Comparison of ENCODE assay signal across 11 cellular contexts in genomic region chr2:128395640-128396499, GRCh38.
DNase-seq lines count a peak whose midpoint lies in the region; ATAC-seq and TF ChIP-seq lines count a peak whose summit lies in the region.
"Had no signal": no experiment of that assay in that cellular context is flagged by ENCODE, and none has a peak within 500 bp of the region (broad histone marks: within the 10 kb centered on the region; RNA-seq: fewer than 3 reads in every experiment).

No MANE protein-coding gene starts in this region.

- no peak overlapping the region for H3K27ac Mint-ChIP-seq in endodermal cell
- H3K27ac Mint-ChIP-seq: dendritic cell treated with granulocyte-macrophage colony-stimulating factor and Interleukin-4, amounts not matched to agents 40 ng/mL and 50 ng/mL, for 4 days had no signal

- no peaks in the 10 kb centered on the region for H3K79me2 ChIP-seq in mesendoderm (ENCODE audit: control insufficient read depth, insufficient read depth, low read length)

- ATAC-seq in upper lobe of right lung = no peak

- H3K4me3 ChIP-seq in endodermal cell (ENCODE audit: low read length) = no peak overlapping the region
- no peak overlapping the region for H3K4me3 ChIP-seq in mesendoderm (ENCODE audit: low read length)
- H3K4me3 ChIP-seq in upper lobe of right lung = no peak overlapping the region

- no peak overlapping the region for H3K4me3 Mint-ChIP-seq in endodermal cell
- H3K4me3 Mint-ChIP-seq: dendritic cell treated with granulocyte-macrophage colony-stimulating factor and Interleukin-4, amounts not matched to agents 40 ng/mL and 50 ng/mL, for 4 days had no signal

- H3K9me3 ChIP-seq in endodermal cell (ENCODE audit: control insufficient read depth, low read length) (peaks cover 17% of the 10 kb centered on the region), upper lobe of right lung (no peaks in the 10 kb centered on the region)

- no peak overlapping the region for H3K9ac ChIP-seq in endodermal cell (ENCODE audit: extremely low read depth, low read length, poor library complexity, severe bottlenecking)
- no peak overlapping the region for H3K9ac ChIP-seq in mesendoderm (ENCODE audit: low read length)

- TF ChIP-seq CTCF in endodermal cell (conservative IDR thresholded peaks at IDR 0.05) (no peak), upper lobe of right lung (IDR thresholded peaks at IDR 0.05) (no peak)

- H3K36me3 Mint-ChIP-seq in endodermal cell (ENCODE audit: low read depth) = peaks cover 3% of the 10 kb centered on the region

- H3K18ac ChIP-seq in mesendoderm (ENCODE audit: low read length) = no peak overlapping the region

- no peak overlapping the region for H3K4ac ChIP-seq in mesendoderm (ENCODE audit: low read depth, low read length)

- H2BK120ac ChIP-seq in mesendoderm (ENCODE audit: low read depth, low read length) = no peak overlapping the region

- H3K79me1 ChIP-seq in mesendoderm (ENCODE audit: low read length) = no peaks in the 10 kb centered on the region

- H4K8ac ChIP-seq in mesendoderm (ENCODE audit: low read depth, low read length) = no peak overlapping the region

- H3K4me1 Mint-ChIP-seq in endodermal cell = peaks cover 23% of the 10 kb centered on the region

- 91 to 95% methylated on average over 13 to 14 of the region's 15 CpGs for WGBS in endodermal cell (ENCODE audit: insufficient coverage in 1 of 2, insufficient read length in 1 of 2), 2 experiments
- WGBS in mesendoderm (ENCODE audit: extremely low coverage, insufficient coverage, low lambda C conversion rate) = no CpG with 5 or more reads among the region's 15 CpGs

- no peaks in the 10 kb centered on the region for H3K36me3 ChIP-seq in endodermal cell (ENCODE audit: control insufficient read depth, insufficient read depth, low read length)
- no peaks in the 10 kb centered on the region for H3K36me3 ChIP-seq in mesendoderm (ENCODE audit: control insufficient read depth, insufficient read depth, low read length)
- H3K36me3 ChIP-seq in upper lobe of right lung = no peaks in the 10 kb centered on the region

- H3K4me1 ChIP-seq in endodermal cell (ENCODE audit: control insufficient read depth, insufficient read depth, low read length) (peaks cover 2% of the 10 kb centered on the region), mesendoderm (ENCODE audit: control insufficient read depth, low read depth, low read length) (peaks cover 3% of the 10 kb centered on the region), upper lobe of right lung (no peaks in the 10 kb centered on the region)

- H3K9me3 Mint-ChIP-seq in endodermal cell = peaks cover 9% of the 10 kb centered on the region
- H3K9me3 Mint-ChIP-seq: dendritic cell treated with granulocyte-macrophage colony-stimulating factor and Interleukin-4, amounts not matched to agents 40 ng/mL and 50 ng/mL, for 4 days had no signal

- H4K5ac ChIP-seq in mesendoderm (ENCODE audit: low read length) = no peak overlapping the region

- peaks cover 8% of the 10 kb centered on the region for H3K27me3 Mint-ChIP-seq in endodermal cell (ENCODE audit: insufficient read depth)

- intact Hi-C loops in upper lobe of right lung (cut with DNase I) = no loop called here

- peak overlapping the region; percentile 93 for H3K27ac ChIP-seq in endodermal cell (ENCODE audit: low read depth, low read length)
- H3K27ac ChIP-seq in mesendoderm (ENCODE audit: low read depth, low read length) = no peak overlapping the region
- H3K27ac ChIP-seq in upper lobe of right lung = no peak overlapping the region

- peak; percentile 33 for DNase-seq in activated effector memory CD4-positive, alpha-beta T cell treated with anti-CD3 and anti-CD28 coated beads, Interleukin-2, amount 50 U/mL, for 16 hours
- no peak for DNase-seq in activated effector memory CD4-positive, alpha-beta T cell treated with Interleukin-2 at 50 U/mL for 16 hours
- DNase-seq in endodermal cell (peak; percentile 51), mesendoderm (no peak), upper lobe of right lung (peak; percentile 26), NK-92 (lab: John Stamatoyannopoulos, UW; ENCODE audit: unreplicated experiment) (no peak)
- no peak for DNase-seq in stimulated activated CD4-positive, alpha-beta T cell treated with anti-CD3 and anti-CD28 coated beads, Interleukin-12 subunit alpha, Interleukin-12 subunit beta, amount 100 ng/mL, for 4 hours
- DNase-seq in stimulated activated CD4-positive, alpha-beta T cell treated with anti-CD3 and anti-CD28 coated beads, Interleukin-15, amount 100 ng/mL, for 24 hours = no peak
- DNase-seq: nucleus accumbens, SHP77 treated with DMSO at 0.1 percent for 48 hours had no signal

- H3K56ac ChIP-seq in mesendoderm (ENCODE audit: low read length) = peak overlapping the region; percentile 80

- H2AK5ac ChIP-seq in mesendoderm (ENCODE audit: low read length) = no peak overlapping the region

- H3K4me2 ChIP-seq in mesendoderm (ENCODE audit: low read length) = no peak overlapping the region

- H2BK15ac ChIP-seq in mesendoderm (replicated peaks; ENCODE audit: low read depth) = no peak overlapping the region

- H3K27me3 ChIP-seq in endodermal cell (ENCODE audit: control insufficient read depth, insufficient read depth, low read length, poor library complexity, severe bottlenecking) (no peaks in the 10 kb centered on the region), mesendoderm (ENCODE audit: insufficient read depth, low read length, poor library complexity) (no peaks in the 10 kb centered on the region), upper lobe of right lung (no peaks in the 10 kb centered on the region)

- no peak overlapping the region for H3K23ac ChIP-seq in mesendoderm (ENCODE audit: low read length)

- no peak overlapping the region for H2BK5ac ChIP-seq in mesendoderm (ENCODE audit: low read length)

Comparison
In these comparisons a context has a peak if more than half of its experiments do, and no peak if none do; other contexts are left out.
1. DNase-seq: peak in activated effector memory CD4-positive, alpha-beta T cell treated with anti-CD3 and anti-CD28 coated beads, Interleukin-2, amount 50 U/mL, for 16 hours (single experiment), endodermal cell (single experiment) and upper lobe of right lung (single experiment); none in activated effector memory CD4-positive, alpha-beta T cell treated with Interleukin-2 at 50 U/mL for 16 hours (single experiment), mesendoderm (single experiment), stimulated activated CD4-positive, alpha-beta T cell treated with anti-CD3 and anti-CD28 coated beads, Interleukin-12 subunit alpha, Interleukin-12 subunit beta, amount 100 ng/mL, for 4 hours (single experiment), NK-92 (single experiment) and stimulated activated CD4-positive, alpha-beta T cell treated with anti-CD3 and anti-CD28 coated beads, Interleukin-15, amount 100 ng/mL, for 24 hours (single experiment).